Comparison of ENCODE assay signal across 11 cellular contexts in the genomic region with DNA sequence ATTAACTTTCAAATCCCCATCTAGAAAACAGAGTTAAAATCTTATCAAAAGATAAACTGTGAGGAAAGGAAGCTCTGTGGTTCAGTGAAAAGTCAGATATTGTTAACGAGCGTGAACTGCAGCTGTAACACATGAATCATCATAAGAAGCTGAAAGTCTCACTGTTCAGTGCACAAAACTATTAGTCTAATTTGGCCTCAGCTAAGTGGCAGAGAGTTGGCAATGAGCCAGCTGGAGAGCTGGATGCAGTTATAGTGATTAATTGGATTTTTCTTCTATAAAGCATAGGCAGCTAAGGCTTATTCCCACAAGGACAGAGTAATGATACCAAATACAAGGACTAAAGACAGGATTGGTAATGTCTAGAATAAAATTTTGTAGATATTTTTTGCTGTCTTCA.
A peak's percentile ranks its signal among the peaks of the same experiment; 100 is the strongest.
DNase-seq lines count a peak whose midpoint lies in the region; ATAC-seq and TF ChIP-seq lines count a peak whose summit lies in the region.
"Had no signal": no experiment of that assay in that cellular context is flagged by ENCODE, and none has a peak within 500 bp of the region (broad histone marks: within the 10 kb centered on the region; RNA-seq: fewer than 3 reads in every experiment).

No MANE protein-coding gene starts in this region.

- H3K4me1 ChIP-seq in PC-3 (ENCODE audit: insufficient read depth, low read length) = peaks cover 8% of the 10 kb centered on the region
- H3K4me1 ChIP-seq: upper lobe of left lung had no signal

- no peaks in the 10 kb centered on the region for H3K36me3 ChIP-seq in PC-3 (ENCODE audit: low read depth, low read length)
- H3K36me3 ChIP-seq: upper lobe of left lung had no signal

- ATAC-seq in PC-3 = peak; percentile 87
- ATAC-seq: HCT116 had no signal

- TF ChIP-seq CTCF in PC-3 (conservative IDR thresholded peaks at IDR 0.05; ENCODE audit: low read depth, low read length) (no peak), fibroblast of mammary gland (conservative IDR thresholded peaks at IDR 0.05; ENCODE audit: control insufficient read depth, insufficient read depth, low read depth, low read length) (no peak)

- H3K9me2 ChIP-seq in PC-3 (replicated peaks; ENCODE audit: low read length) = no peaks in the 10 kb centered on the region

- peak; percentile 8 for DNase-seq in NCI-H1694 (lab: John Stamatoyannopoulos, UW)
- DNase-seq in NCI-H1694 treated with DMSO at 0.1 percent for 48 hours (lab: John Stamatoyannopoulos, UW) = no peak
- peak; percentile 55 for DNase-seq in PC-3
- DNase-seq in fibroblast of mammary gland (ENCODE audit: low read depth) = peak; percentile 26
- peak; percentile 74 for DNase-seq in superior temporal gyrus (ENCODE audit: extremely low spot score)
- no peak for DNase-seq in GDM1 (lab: John Stamatoyannopoulos, UW)
- DNase-seq in OCI-M2 (lab: John Stamatoyannopoulos, UW; ENCODE audit: unreplicated experiment) = no peak
- no peak for DNase-seq in KG1 (lab: John Stamatoyannopoulos, UW)

- H3K9ac ChIP-seq in PC-3 (ENCODE audit: low read length) = no peak overlapping the region

- no peaks in the 10 kb centered on the region for H3K9me3 ChIP-seq in PC-3 (ENCODE audit: low read length)
- H3K9me3 ChIP-seq: upper lobe of left lung had no signal

- H2AFZ ChIP-seq in PC-3 (ENCODE audit: low read length) = no peak overlapping the region

- no peak overlapping the region for H3K4me2 ChIP-seq in PC-3 (ENCODE audit: low read length)

- H3K4me3 ChIP-seq in PC-3 (ENCODE audit: low read length) = no peak overlapping the region
- H3K4me3 ChIP-seq in fibroblast of mammary gland (ENCODE audit: control insufficient read depth, low read depth, low read length) = no peak overlapping the region
- H3K4me3 ChIP-seq: upper lobe of left lung had no signal

- CTCF ChIA-PET in PC-3 (lab: Charles Lee) = interaction anchor here (0.6 kb wide), 1 partner anchor 1793 kb away, joined by 3 read pairs; no protein-coding TSS in a partner anchor

- no peaks in the 10 kb centered on the region for H3K79me2 ChIP-seq in PC-3 (ENCODE audit: low read length)

- intact Hi-C loops in PC-3 (cut with micrococcal nuclease) = loop anchor here (2.0 to 10.0 kb wide), 3 partner anchors 18 to 800 kb away; no protein-coding TSS in a partner anchor

- POLR2A ChIA-PET in PC-3 (lab: Charles Lee; ENCODE audit: unreplicated experiment) = interaction anchor here (0.6 kb wide), 1 partner anchor 296 kb away, joined by 7 read pairs; no protein-coding TSS in a partner anchor

- H3K27ac ChIP-seq in PC-3 (ENCODE audit: low read length) = no peak overlapping the region
- H3K27ac ChIP-seq: 22Rv1, upper lobe of left lung had no signal

- H3F3A ChIP-seq in PC-3 (ENCODE audit: low read length, unreplicated experiment) = no peaks in the 10 kb centered on the region

- no TSS peak for BruUV-seq in PC-3 (replicated peaks; lab: Mats Ljungman, UMichigan)

- H3K27me3 ChIP-seq in PC-3 (ENCODE audit: low read length) = no peaks in the 10 kb centered on the region
- H3K27me3 ChIP-seq: upper lobe of left lung had no signal

- no peaks in the 10 kb centered on the region for H4K20me1 ChIP-seq in PC-3 (ENCODE audit: low read length)

Comparison
In these comparisons a context has a peak if more than half of its experiments do, and no peak if none do; other contexts are left out.
1. DNase-seq: peak in NCI-H1694 (single experiment), PC-3 (single experiment), fibroblast of mammary gland (single experiment) and superior temporal gyrus (single experiment); none in NCI-H1694 treated with DMSO at 0.1 percent for 48 hours (single experiment), GDM1 (single experiment), OCI-M2 (single experiment) and KG1 (single experiment).